Comparison of ENCODE assay signal across 16 cellular contexts in genomic region chr12:130874696-130875095, GRCh38. TPM values are rescaled to one million over a fixed set of nuclear protein-coding genes. Genes with fewer than 3 reads are reported as not detected.
DNase-seq lines count a peak whose midpoint lies in the region; ATAC-seq and TF ChIP-seq lines count a peak whose summit lies in the region.
"Had no signal": no experiment of that assay in that cellular context is flagged by ENCODE, and none has a peak within 500 bp of the region (broad histone marks: within the 10 kb centered on the region; RNA-seq: fewer than 3 reads in every experiment).

No MANE protein-coding gene starts in this region.

- intact Hi-C loops in cardiac septum (cut with DNase I) (no loop called here), heart left ventricle (cut with DNase I) (loop anchor here in 1 of 10 donors (5.0 kb wide), 1 partner anchor 37 kb away; the partner anchor contains the start of gene STX2), OCI-LY7 (cut with micrococcal nuclease; ENCODE audit: unreplicated experiment) (loop anchor here (10.0 kb wide), 2 partner anchors 900 to 1190 kb away; no protein-coding TSS in a partner anchor), mammary epithelial cell (cut with micrococcal nuclease) (loop anchor here (5.0 kb wide), 3 partner anchors 57 to 958 kb away; partner anchors contain the start of gene SFSWAP), vagina (cut with DNase I) (no loop called here)

- no peaks in the 10 kb centered on the region for H3K27me3 ChIP-seq in heart left ventricle
- no peaks in the 10 kb centered on the region for H3K27me3 ChIP-seq in mammary epithelial cell (ENCODE audit: insufficient read depth, low read length)
- no peaks in the 10 kb centered on the region for H3K27me3 ChIP-seq in vagina
- H3K27me3 ChIP-seq: Peyer's patch had no signal

- H3K9ac ChIP-seq in mammary epithelial cell (ENCODE audit: insufficient read depth, low read length): no peak overlapping the region

- CTCF ChIA-PET in OCI-LY7 (lab: Charles Lee; ENCODE audit: unreplicated experiment) (no interaction called here), mammary epithelial cell (lab: Charles Lee; ENCODE audit: low non-redundant PET) (no interaction called here)

- no peak overlapping the region for H3K4me3 ChIP-seq in heart left ventricle
- H3K4me3 ChIP-seq in OCI-LY7 (ENCODE audit: low read depth, low read length, poor library complexity, severe bottlenecking): peak overlapping the region; percentile 100
- no peak overlapping the region for H3K4me3 ChIP-seq in mammary epithelial cell (replicated peaks in 1 of 3; ENCODE audit: insufficient read depth in 1 of 3, low read depth in 2 of 3, low read length in 3 of 3)
- no peak overlapping the region for H3K4me3 ChIP-seq in vagina
- H3K4me3 ChIP-seq: Peyer's patch, prostate gland had no signal

- DNase-seq in cardiac septum (ENCODE audit: low spot score) (peak; percentile 10), heart left ventricle (no peak), OCI-LY7 (ENCODE audit: low spot score) (no peak), mammary epithelial cell (no peak), vagina (ENCODE audit: extremely low spot score in 2 of 2) (no peak), foreskin melanocyte (no peak)
- DNase-seq in stimulated activated naive B cell treated with anti-CD40 and anti-IgM and Interleukin-4, amounts not matched to agents 10 μg/mL and 1 μg/mL and 100 μg/mL, for 72 hours: no peak
- DNase-seq: central memory CD4-positive, alpha-beta T cell; GDM1; NCI-H1092 treated with DMSO at 0.1 percent for 48 hours; Peyer's patch; stimulated activated CD4-positive, alpha-beta T cell treated with anti-CD3 and anti-CD28 coated beads, Interleukin-2, amount 100 ng/mL, for 24 hours; stimulated activated naive CD4-positive, alpha-beta T cell had no signal

- WGBS in heart left ventricle, 4 donors: 92 to 96% (median 95%) methylated on average over 10 of the region's 10 CpGs
- 97% methylated on average over 10 of the region's 10 CpGs for WGBS in mammary epithelial cell (ENCODE audit: low coverage, missing lambda C conversion rate)

- dilution Hi-C loops in mammary epithelial cell (cut with HindIII; ENCODE audit: low sequenced_read_pairs): loop anchor here (10.0 kb wide), 1 partner anchor 830 kb away; no protein-coding TSS in a partner anchor

- H3K36me3 ChIP-seq in heart left ventricle: peaks cover 0 to 55% (median 48%) of the 10 kb centered on the region in 9 donors
- H3K36me3 ChIP-seq in OCI-LY7 (ENCODE audit: insufficient read depth, low read length): peaks cover 60% of the 10 kb centered on the region
- peaks cover 44% of the 10 kb centered on the region for H3K36me3 ChIP-seq in mammary epithelial cell (ENCODE audit: insufficient read depth, low read length)
- H3K36me3 ChIP-seq in vagina: peaks cover 4 to 37% of the 10 kb centered on the region in 2 donors

- H3K4me2 ChIP-seq in OCI-LY7 (ENCODE audit: low read length) (peak overlapping the region; percentile 95), mammary epithelial cell (ENCODE audit: insufficient read depth, low read depth, low read length) (peak overlapping the region; percentile 87)

- in situ Hi-C loops in mammary epithelial cell (cut with MboI; ENCODE audit: low sequenced_read_pairs in 2 of 2): loop anchor here in 1 of 2 donors (5.0 kb wide), 1 partner anchor 37 kb away; the partner anchor contains the start of gene STX2

- TF ChIP-seq CTCF in heart left ventricle (IDR thresholded peaks at IDR 0.05) (no peak), OCI-LY7 (conservative IDR thresholded peaks at IDR 0.05; ENCODE audit: low read length) (no peak), mammary epithelial cell (conservative IDR thresholded peaks at IDR 0.05 in 1 of 2, IDR thresholded peaks at IDR 0.05 in 1 of 2; ENCODE audit: extremely low read depth in 1 of 2, insufficient read depth in 1 of 2, low read depth in 1 of 2, low read length in 2 of 2) (no peak), vagina (IDR thresholded peaks at IDR 0.05) (no peak)

- H2AFZ ChIP-seq in OCI-LY7 (ENCODE audit: low read length): no peak overlapping the region
- H2AFZ ChIP-seq in mammary epithelial cell (ENCODE audit: low read depth, low read length): no peak overlapping the region

- H3K79me2 ChIP-seq in OCI-LY7 (ENCODE audit: insufficient read depth, low read depth, low read length): peaks cover 64% of the 10 kb centered on the region
- peaks cover 45% of the 10 kb centered on the region for H3K79me2 ChIP-seq in mammary epithelial cell (ENCODE audit: insufficient read depth, low read length)

- peak overlapping the region in 1 of 2 donors; percentile 93 for H3K4me3 Mint-ChIP-seq in stimulated activated naive B cell treated with anti-CD40 and anti-IgM and Interleukin-4, amounts not matched to agents 10 μg/mL and 1 μg/mL and 100 μg/mL, for 72 hours

- H3K27me3 Mint-ChIP-seq in stimulated activated naive B cell treated with anti-CD40 and anti-IgM and Interleukin-4, amounts not matched to agents 10 μg/mL and 1 μg/mL and 100 μg/mL, for 72 hours: no peaks in the 10 kb centered on the region

- H4K20me1 ChIP-seq in OCI-LY7 (ENCODE audit: insufficient read depth, low read length): peaks cover 35% of the 10 kb centered on the region
- peaks cover 9% of the 10 kb centered on the region for H4K20me1 ChIP-seq in mammary epithelial cell (ENCODE audit: insufficient read depth, low read length)

- TF ChIP-seq POLR2A in heart left ventricle (IDR thresholded peaks at IDR 0.05) (no peak), vagina (IDR thresholded peaks at IDR 0.05) (no peak)

- no TSS peak for BruUV-seq in OCI-LY7 (replicated peaks; lab: Mats Ljungman, UMichigan)
- BruUV-seq in mammary epithelial cell (replicated peaks; lab: Mats Ljungman, UMichigan): no TSS peak

- H3K27ac Mint-ChIP-seq in stimulated activated naive B cell treated with anti-CD40 and anti-IgM and Interleukin-4, amounts not matched to agents 10 μg/mL and 1 μg/mL and 100 μg/mL, for 72 hours: peak overlapping the region; percentile 25

- ATAC-seq in heart left ventricle: no peak
- ATAC-seq in stimulated activated naive B cell treated with anti-CD40 and anti-IgM and Interleukin-4, amounts not matched to agents 10 μg/mL and 1 μg/mL and 100 μg/mL, for 72 hours (replicated peaks): no peak
- no peak for ATAC-seq in GM18502 (IDR thresholded peaks at IDR 0.05; ENCODE audit: poor library complexity, unreplicated experiment)

- H3K4me1 ChIP-seq in heart left ventricle (peaks cover 2 to 32% (median 20%) of the 10 kb centered on the region in 12 donors), OCI-LY7 (ENCODE audit: insufficient read depth, low read length, poor library complexity, severe bottlenecking) (peaks cover 71% of the 10 kb centered on the region), mammary epithelial cell (ENCODE audit: insufficient read depth, low read length) (peaks cover 25% of the 10 kb centered on the region), vagina (peaks cover 38% of the 10 kb centered on the region)
- H3K4me1 ChIP-seq: prostate gland had no signal

- H3K9me3 Mint-ChIP-seq in stimulated activated naive B cell treated with anti-CD40 and anti-IgM and Interleukin-4, amounts not matched to agents 10 μg/mL and 1 μg/mL and 100 μg/mL, for 72 hours: no peaks in the 10 kb centered on the region

- POLR2A ChIA-PET in OCI-LY7 (lab: Charles Lee): no interaction called here

- H3K9me3 ChIP-seq in heart left ventricle (no peaks in the 10 kb centered on the region), OCI-LY7 (ENCODE audit: low read length) (no peaks in the 10 kb centered on the region), mammary epithelial cell (replicated peaks; ENCODE audit: insufficient read depth, low read length) (no peaks in the 10 kb centered on the region), vagina (no peaks in the 10 kb centered on the region)
- H3K9me3 ChIP-seq: Peyer's patch, prostate gland had no signal

- no peaks in the 10 kb centered on the region for H3K9me2 ChIP-seq in OCI-LY7 (ENCODE audit: insufficient read depth, low read length)

- H3K27ac ChIP-seq in heart left ventricle (no peak overlapping the region), OCI-LY7 (ENCODE audit: low read depth, low read length, poor library complexity, severe bottlenecking) (peak overlapping the region; percentile 96), mammary epithelial cell (ENCODE audit: insufficient read depth, low read depth, low read length) (no peak overlapping the region), vagina (no peak overlapping the region)
- H3K27ac ChIP-seq: HL-60, Peyer's patch, prostate gland had no signal

- H3K4me1 Mint-ChIP-seq in stimulated activated naive B cell treated with anti-CD40 and anti-IgM and Interleukin-4, amounts not matched to agents 10 μg/mL and 1 μg/mL and 100 μg/mL, for 72 hours: peaks cover 42 to 77% of the 10 kb centered on the region in 2 donors

- peaks cover 47 to 66% of the 10 kb centered on the region in 2 donors for H3K36me3 Mint-ChIP-seq in stimulated activated naive B cell treated with anti-CD40 and anti-IgM and Interleukin-4, amounts not matched to agents 10 μg/mL and 1 μg/mL and 100 μg/mL, for 72 hours

RNA-seq across cellular contexts. Expression of gene RAN, which starts 2.8 kb away (rescaled TPM):
- total RNA-seq in cardiac septum (344 TPM), heart left ventricle (100 to 1,000 TPM; 109 to 413 (median 303) TPM), OCI-LY7 (2022) (1,734 and 1,957 TPM in 2 replicates), mammary epithelial cell (1,000 to 10,000 TPM in 1 of 2 donors, 100 to 1,000 TPM in 1; 537 to 1,117 TPM), vagina (250 TPM)
- polyA plus RNA-seq in heart left ventricle (100 to 1,000 TPM in 1 of 2 donors, 10 to 100 TPM in 1; 85.6 to 646 TPM), mammary epithelial cell (1,871 TPM)
- 1,462 and 1,858 TPM in 2 replicates for total RNA-seq in OCI-LY7 (2014; rRNA removed; shearing (Covaris generic))
- polyA minus RNA-seq in mammary epithelial cell: 1,476 TPM

RNA-seq across cellular contexts. Expression of gene STX2, which starts 35.6 kb away (rescaled TPM):
- total RNA-seq in cardiac septum: 19.6 TPM
- 10 to 100 TPM in 8 of 9 donors, 1 to 10 TPM in 1; 8.3 to 21.8 (median 11.1) TPM for total RNA-seq in heart left ventricle
- polyA plus RNA-seq in heart left ventricle: 10 to 100 TPM in 1 of 2 donors, 1 to 10 TPM in 1; 6.2 to 14.3 TPM
- 19.2 and 20.0 TPM in 2 replicates for total RNA-seq in OCI-LY7 (2014; rRNA removed; shearing (Covaris generic))
- total RNA-seq in OCI-LY7 (2022): 18.3 and 18.9 TPM in 2 replicates
- 10 to 100 TPM; 16.0 to 16.7 TPM for total RNA-seq in mammary epithelial cell
- polyA plus RNA-seq in mammary epithelial cell: 12.8 TPM
- polyA minus RNA-seq in mammary epithelial cell: 20.3 TPM
- 16.5 TPM for total RNA-seq in vagina

Comparison
In these comparisons a context has a peak if more than half of its experiments do, and no peak if none do; other contexts are left out.
1. intact Hi-C loops: an anchor here in OCI-LY7 (10.0 kb wide) and mammary epithelial cell (5.0 kb wide); none called in cardiac septum and vagina.